In the genomic region with DNA sequence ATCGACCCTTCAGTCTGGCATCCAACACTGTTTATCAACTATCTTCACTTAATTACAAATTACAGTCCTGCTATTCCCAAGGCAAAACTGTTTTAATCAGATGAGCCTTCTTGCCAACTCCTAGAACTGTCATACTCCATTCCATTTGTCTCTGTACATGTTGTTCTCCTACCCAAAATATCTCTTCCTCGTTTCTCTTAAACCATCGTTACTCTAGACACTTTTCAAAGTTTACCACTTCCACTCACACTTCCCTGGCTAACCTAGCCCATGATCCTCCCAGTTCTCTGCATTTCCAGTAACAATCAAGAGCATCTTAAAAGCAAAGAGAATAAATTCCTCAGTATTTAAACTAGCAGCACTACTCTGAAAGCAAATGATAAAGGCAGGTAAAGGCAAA, we compare ENCODE assay signal across 12 cellular contexts. TPM values are rescaled to one million over a fixed set of nuclear protein-coding genes. Genes with fewer than 3 reads are reported as not detected.
DNase-seq lines count a peak whose midpoint lies in the region; ATAC-seq and TF ChIP-seq lines count a peak whose summit lies in the region.
"Had no signal": no experiment of that assay in that cellular context is flagged by ENCODE, and none has a peak within 500 bp of the region (broad histone marks: within the 10 kb centered on the region; RNA-seq: fewer than 3 reads in every experiment).

No MANE protein-coding gene starts in this region.

- H3K4me1 ChIP-seq in left ventricle myocardium inferior (peaks cover 33% of the 10 kb centered on the region), rectal smooth muscle tissue (ENCODE audit: control insufficient read depth, insufficient read depth, low read length) (peaks cover 6% of the 10 kb centered on the region)
- H3K4me1 ChIP-seq: foreskin keratinocyte had no signal

- H3K4me3 ChIP-seq in left ventricle myocardium inferior (no peak overlapping the region), rectal smooth muscle tissue (ENCODE audit: low read length) (no peak overlapping the region)

- H3K27ac Mint-ChIP-seq in CD14-positive monocyte (peak overlapping the region in 4 of 7 donors; percentile 3 to 78 (median 56)), T-helper 17 cell (peak overlapping the region; percentile 65)
- H3K27ac Mint-ChIP-seq: stimulated activated naive B cell treated with anti-CD40 and anti-IgM and Interleukin-4, amounts not matched to agents 10 μg/mL and 1 μg/mL and 100 μg/mL, for 72 hours had no signal

- H3K36me3 ChIP-seq in left ventricle myocardium inferior (peaks cover 7% of the 10 kb centered on the region), rectal smooth muscle tissue (ENCODE audit: control insufficient read depth, insufficient read depth, low read length) (no peaks in the 10 kb centered on the region)

- H3K9ac ChIP-seq in rectal smooth muscle tissue (ENCODE audit: low read length): no peak overlapping the region

- H3K36me3 Mint-ChIP-seq in CD14-positive monocyte (peaks cover 42 to 62% of the 10 kb centered on the region in 2 donors), T-helper 17 cell (ENCODE audit: low read depth) (peaks cover 7% of the 10 kb centered on the region)

- no peaks in the 10 kb centered on the region for H3K9me3 Mint-ChIP-seq in CD14-positive monocyte
- H3K9me3 Mint-ChIP-seq: naive thymus-derived CD4-positive, alpha-beta T cell; stimulated activated naive B cell treated with anti-CD40 and anti-IgM and Interleukin-4, amounts not matched to agents 10 μg/mL and 1 μg/mL and 100 μg/mL, for 72 hours had no signal

- intact Hi-C loops in CD14-positive monocyte (cut with micrococcal nuclease): loop anchor here in 1 of 2 donors (10.0 kb wide), 1 partner anchor 196 kb away; the partner anchor contains the start of genes GANC and TMEM87A
- intact Hi-C loops in left ventricle myocardium inferior (cut with micrococcal nuclease): no loop called here

- no peak overlapping the region for H3K4me3 Mint-ChIP-seq in CD14-positive monocyte
- no peak overlapping the region for H3K4me3 Mint-ChIP-seq in T-helper 17 cell
- H3K4me3 Mint-ChIP-seq: naive thymus-derived CD4-positive, alpha-beta T cell; stimulated activated naive B cell treated with anti-CD40 and anti-IgM and Interleukin-4, amounts not matched to agents 10 μg/mL and 1 μg/mL and 100 μg/mL, for 72 hours had no signal

- no peaks in the 10 kb centered on the region for H3K27me3 ChIP-seq in left ventricle myocardium inferior (ENCODE audit: low read depth)
- no peaks in the 10 kb centered on the region for H3K27me3 ChIP-seq in rectal smooth muscle tissue (ENCODE audit: control insufficient read depth, insufficient read depth, low read length)
- H3K27me3 ChIP-seq: foreskin keratinocyte had no signal

- no peaks in the 10 kb centered on the region for H3K27me3 Mint-ChIP-seq in CD14-positive monocyte (ENCODE audit: low read depth in 3 of 3)
- H3K27me3 Mint-ChIP-seq in T-helper 17 cell: no peaks in the 10 kb centered on the region
- H3K27me3 Mint-ChIP-seq: naive thymus-derived CD4-positive, alpha-beta T cell; stimulated activated naive B cell treated with anti-CD40 and anti-IgM and Interleukin-4, amounts not matched to agents 10 μg/mL and 1 μg/mL and 100 μg/mL, for 72 hours had no signal

- peak overlapping the region; percentile 77 for H3K27ac ChIP-seq in left ventricle myocardium inferior (replicated peaks)
- peak overlapping the region; percentile 19 for H3K27ac ChIP-seq in rectal smooth muscle tissue (ENCODE audit: low read depth, low read length)
- H3K27ac ChIP-seq: foreskin keratinocyte had no signal

- no peaks in the 10 kb centered on the region for H3K9me3 ChIP-seq in T-helper 17 cell (ENCODE audit: control insufficient read depth, low read length, poor library complexity, severe bottlenecking)
- no peaks in the 10 kb centered on the region for H3K9me3 ChIP-seq in left ventricle myocardium inferior (replicated peaks)

- ATAC-seq in T-helper 17 cell: no peak

- no peak for TF ChIP-seq CTCF in CD14-positive monocyte (IDR thresholded peaks at IDR 0.05)
- no peak for TF ChIP-seq CTCF in left ventricle myocardium inferior (IDR thresholded peaks at IDR 0.05; ENCODE audit: borderline replicate concordance)

- no peak for DNase-seq in CD14-positive monocyte (ENCODE audit: low spot score)
- no peak for DNase-seq in T-helper 17 cell
- DNase-seq in left ventricle myocardium inferior: no peak
- no peak for DNase-seq in NCI-H2227 treated with DMSO at 0.1 percent for 48 hours (lab: John Stamatoyannopoulos, UW)
- no peak for DNase-seq in NAMALWA (ENCODE audit: low spot score)
- DNase-seq in ureter (ENCODE audit: low spot score): no peak
- DNase-seq in NCI-H446 treated with DMSO at 0.1 percent for 48 hours (lab: John Stamatoyannopoulos, UW): no peak
- DNase-seq: activated CD4-positive, CD25-positive, alpha-beta regulatory T cell had no signal

- peaks cover 16% of the 10 kb centered on the region for H3K4me1 Mint-ChIP-seq in CD14-positive monocyte
- peaks cover 11% of the 10 kb centered on the region for H3K4me1 Mint-ChIP-seq in T-helper 17 cell

RNA-seq across cellular contexts. Expression of gene ZNF106, which starts 19.9 kb away (rescaled TPM):
- polyA plus RNA-seq in CD14-positive monocyte: 100 to 1,000 TPM in 1 of 2 donors, 10 to 100 TPM in 1; 69.2 to 121 TPM
- total RNA-seq in T-helper 17 cell: 10 to 100 TPM; 29.7 to 39.8 TPM
- total RNA-seq in left ventricle myocardium inferior: 680 TPM
- 58.9 TPM for total RNA-seq in ureter

RNA-seq across cellular contexts. Expression of gene SNAP23, which starts 24.4 kb away (rescaled TPM):
- 100 to 1,000 TPM; 187 to 198 TPM for polyA plus RNA-seq in CD14-positive monocyte
- total RNA-seq in T-helper 17 cell (10 to 100 TPM; 52.6 to 80.7 TPM), left ventricle myocardium inferior (34.1 TPM), ureter (68.6 TPM)

Comparison
In these comparisons a context has a peak if more than half of its experiments do, and no peak if none do; other contexts are left out.
1. RNA of gene ZNF106, which starts 19.9 kb away (total RNA-seq): 680 TPM in left ventricle myocardium inferior (single experiment); 58.9 TPM in ureter (single experiment) and 29.7 to 39.8 TPM in T-helper 17 cell; every median in the first group is over 10 times any median in the second.